ENCODE assay signal across 11 cellular contexts in the genomic region with DNA sequence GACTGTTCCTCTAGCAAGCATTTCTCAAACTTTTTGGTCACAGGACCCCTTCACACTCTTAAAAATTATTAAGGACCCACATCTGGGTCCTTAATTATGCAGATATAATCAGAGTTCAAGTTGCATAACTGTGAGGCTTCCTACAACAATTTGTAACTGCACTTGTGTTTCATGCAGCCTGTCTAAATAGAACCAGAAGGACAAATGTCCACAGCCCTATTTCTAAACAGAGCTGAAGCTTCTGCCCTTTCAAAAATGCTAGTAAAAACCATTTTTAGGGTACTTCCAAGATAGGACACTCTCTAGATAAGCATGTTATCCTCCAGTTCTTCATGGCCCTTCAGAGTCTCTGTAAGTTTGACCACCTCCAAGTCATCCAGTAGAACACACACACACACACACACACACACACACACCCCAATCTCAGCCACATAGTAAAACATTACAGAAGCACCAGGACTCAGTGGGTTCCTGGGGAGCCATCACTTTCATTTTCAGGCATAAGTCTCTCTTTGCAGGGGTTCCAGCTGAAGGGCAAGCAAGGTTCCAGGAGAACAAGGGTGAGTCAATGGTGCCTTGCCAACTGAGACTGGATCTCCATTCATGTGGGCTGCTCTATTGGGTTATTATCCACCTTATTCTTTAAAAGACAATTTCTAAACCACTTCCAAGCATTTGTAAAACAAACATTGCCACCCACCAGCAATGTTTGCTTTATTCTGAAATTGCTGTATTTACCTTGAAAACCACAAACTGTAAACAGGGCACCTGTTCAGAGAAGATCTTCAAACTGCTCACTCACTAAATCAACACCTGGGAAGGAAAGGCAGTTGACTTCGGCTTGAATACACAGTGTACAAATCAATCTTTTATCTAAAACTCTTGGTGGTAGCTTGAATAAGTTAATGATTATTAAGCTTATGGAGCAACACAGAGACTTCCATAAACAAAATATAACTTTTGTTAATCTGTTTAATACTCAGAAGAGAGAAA.
DNase-seq lines count a peak whose midpoint lies in the region; ATAC-seq and TF ChIP-seq lines count a peak whose summit lies in the region.
"Had no signal": no experiment of that assay in that cellular context is flagged by ENCODE, and none has a peak within 500 bp of the region (broad histone marks: within the 10 kb centered on the region; RNA-seq: fewer than 3 reads in every experiment).

No MANE protein-coding gene starts in this region.

- no peak overlapping the region for H3K4me2 ChIP-seq in H9 (ENCODE audit: insufficient read depth, insufficient read length, low read length)

- no CpG with 5 or more reads among the region's 1 CpG for WGBS in H9 (ENCODE audit: extremely low coverage, insufficient read length, low lambda C conversion rate)

- peak; percentile 64 for ATAC-seq in GM19467 (IDR thresholded peaks at IDR 0.05; ENCODE audit: unreplicated experiment)
- peak; percentile 62 for ATAC-seq in HG03378 (IDR thresholded peaks at IDR 0.05; ENCODE audit: unreplicated experiment)
- ATAC-seq in activated naive CD8-positive, alpha-beta T cell treated with anti-CD3 and anti-CD28 coated beads, Interleukin-2, amount 50 U/mL, for 24 hours, result peak; percentile 79
- ATAC-seq in GM18519 (IDR thresholded peaks at IDR 0.05; ENCODE audit: low FRiP score, unreplicated experiment), result no peak

- peaks cover 26% of the 10 kb centered on the region for H3K4me1 Mint-ChIP-seq in activated naive CD8-positive, alpha-beta T cell treated with anti-CD3 and anti-CD28 coated beads, Interleukin-2, amount 50 U/mL, for 24 hours
- H3K4me1 Mint-ChIP-seq in H9, result 0 out of 4 replicates have a peak, but pooled peaks cover 3 to 4% of the 10 kb centered on the region in 2 experiments

- no peak overlapping the region for H2BK20ac ChIP-seq in H9 (ENCODE audit: low read depth, low read length, poor library complexity, severe bottlenecking)

- no peak overlapping the region for H2BK120ac ChIP-seq in H9 (ENCODE audit: low read depth, low read length, poor library complexity, severe bottlenecking)

- no peaks in the 10 kb centered on the region for H3K9me3 ChIP-seq in H9 (ENCODE audit: control insufficient read depth, low read depth, low read length)

- no peak for TF ChIP-seq CTCF in H9 (conservative IDR thresholded peaks at IDR 0.05)

- no peak overlapping the region for H2BK15ac ChIP-seq in H9 (ENCODE audit: low read depth, low read length)

- H3K36me3 Mint-ChIP-seq in activated naive CD8-positive, alpha-beta T cell treated with anti-CD3 and anti-CD28 coated beads, Interleukin-2, amount 50 U/mL, for 24 hours (ENCODE audit: low read depth), result peaks cover 44% of the 10 kb centered on the region
- peaks cover 0 to 1% (median 0%) of the 10 kb centered on the region in 3 experiments; a peak in 1 of 7 replicates for H3K36me3 Mint-ChIP-seq in H9 (ENCODE audit: insufficient read depth in 1 of 3, low read depth in 3 of 3)
- H3K36me3 Mint-ChIP-seq: IgD-negative memory B cell had no signal

- H2AK5ac ChIP-seq in H9 (ENCODE audit: insufficient read length, low read length), result no peak overlapping the region

- no peak overlapping the region for H4K5ac ChIP-seq in H9 (ENCODE audit: insufficient read length, low read depth, low read length)

- H3K27me3 Mint-ChIP-seq in activated naive CD8-positive, alpha-beta T cell treated with anti-CD3 and anti-CD28 coated beads, Interleukin-2, amount 50 U/mL, for 24 hours, result no peaks in the 10 kb centered on the region
- H3K27me3 Mint-ChIP-seq in H9 (ENCODE audit: low read depth), result no peaks in the 10 kb centered on the region
- H3K27me3 Mint-ChIP-seq: IgD-negative memory B cell had no signal

- no peak overlapping the region for H3K4me3 Mint-ChIP-seq in activated naive CD8-positive, alpha-beta T cell treated with anti-CD3 and anti-CD28 coated beads, Interleukin-2, amount 50 U/mL, for 24 hours
- H3K4me3 Mint-ChIP-seq in H9, result no peak overlapping the region

- in situ Hi-C loops in Caki2 (cut with HindIII; ENCODE audit: low pct_unique_long_range_greater_than_20kb, low sequenced_read_pairs), result no loop called here

- no peak overlapping the region for H3K23ac ChIP-seq in H9 (ENCODE audit: insufficient read length, low read depth, low read length)

- no peak overlapping the region for H3K56ac ChIP-seq in H9 (ENCODE audit: insufficient read length, low read depth, low read length)

- no peak overlapping the region for H2BK5ac ChIP-seq in H9 (ENCODE audit: insufficient read length, low read length)

- H3K23me2 ChIP-seq in H9 (ENCODE audit: insufficient read length, low read depth, low read length, poor library complexity, severe bottlenecking), result no peaks in the 10 kb centered on the region

- no peak overlapping the region for H3K14ac ChIP-seq in H9 (ENCODE audit: insufficient read depth, low read length)

- H3K27me3 ChIP-seq in H9 (ENCODE audit: insufficient read depth, low read length), result no peaks in the 10 kb centered on the region

- no peak overlapping the region for H2BK12ac ChIP-seq in H9 (ENCODE audit: insufficient read length, low read depth, low read length)

- no peaks in the 10 kb centered on the region for H3K79me1 ChIP-seq in H9 (ENCODE audit: insufficient read depth, low read depth, low read length, poor library complexity, severe bottlenecking)

- H4K20me1 ChIP-seq in H9 (ENCODE audit: control insufficient read depth, insufficient read depth, insufficient read length), result no peaks in the 10 kb centered on the region

- DNase-seq in Caki2 (ENCODE audit: low read depth) (peak; percentile 58), NCI-H446 (lab: John Stamatoyannopoulos, UW) (no peak), H9 (no peak)
- no peak for DNase-seq in activated naive CD8-positive, alpha-beta T cell treated with anti-CD3 and anti-CD28 coated beads, Interleukin-2, amount 50 U/mL, for 24 hours
- DNase-seq in activated effector memory CD4-positive, alpha-beta T cell treated with Interleukin-2 at 50 U/mL for 16 hours, result no peak
- DNase-seq: EL; stimulated activated CD4-positive, alpha-beta T cell treated with anti-CD3 and anti-CD28 coated beads, Interleukin-15, amount 100 ng/mL, for 24 hours had no signal

- H3K4me1 ChIP-seq in H9 (ENCODE audit: insufficient read depth, low read length), result no peaks in the 10 kb centered on the region; the same call in 1 of the 2 replicates

- no peak overlapping the region for H2AFZ ChIP-seq in H9 (ENCODE audit: low read length)

- no peak overlapping the region for H3K4ac ChIP-seq in H9 (ENCODE audit: low read depth, low read length)

- no peak overlapping the region for H3K27ac ChIP-seq in H9 (ENCODE audit: insufficient read length, low read depth, low read length)

- H3K9me3 Mint-ChIP-seq in activated naive CD8-positive, alpha-beta T cell treated with anti-CD3 and anti-CD28 coated beads, Interleukin-2, amount 50 U/mL, for 24 hours, result peaks cover 14% of the 10 kb centered on the region
- no peaks in the 10 kb centered on the region; a peak in 1 of 5 replicates for H3K9me3 Mint-ChIP-seq in H9

- no peak overlapping the region for H3K18ac ChIP-seq in H9 (ENCODE audit: insufficient read length, low read depth, low read length)

- no peaks in the 10 kb centered on the region for H3K79me2 ChIP-seq in H9 (ENCODE audit: insufficient read depth, low read length)

- no peak overlapping the region for H3T11ph ChIP-seq in H9 (ENCODE audit: low read length)

- no peak overlapping the region for H3K27ac Mint-ChIP-seq in activated naive CD8-positive, alpha-beta T cell treated with anti-CD3 and anti-CD28 coated beads, Interleukin-2, amount 50 U/mL, for 24 hours
- peak overlapping the region in 1 of 3 experiments; percentile 19; a peak in 1 of 7 replicates for H3K27ac Mint-ChIP-seq in H9

- H4K91ac ChIP-seq in H9 (ENCODE audit: insufficient read length, low read depth, low read length), result no peak overlapping the region

- no peak overlapping the region for H3K9ac ChIP-seq in H9 (ENCODE audit: extremely low read depth, insufficient read length, low read length)

- no peak overlapping the region for H4K8ac ChIP-seq in H9 (replicated peaks; ENCODE audit: insufficient read length, low read depth, low read length)
